ENCODE assay signal across 8 cellular contexts in the genomic region with DNA sequence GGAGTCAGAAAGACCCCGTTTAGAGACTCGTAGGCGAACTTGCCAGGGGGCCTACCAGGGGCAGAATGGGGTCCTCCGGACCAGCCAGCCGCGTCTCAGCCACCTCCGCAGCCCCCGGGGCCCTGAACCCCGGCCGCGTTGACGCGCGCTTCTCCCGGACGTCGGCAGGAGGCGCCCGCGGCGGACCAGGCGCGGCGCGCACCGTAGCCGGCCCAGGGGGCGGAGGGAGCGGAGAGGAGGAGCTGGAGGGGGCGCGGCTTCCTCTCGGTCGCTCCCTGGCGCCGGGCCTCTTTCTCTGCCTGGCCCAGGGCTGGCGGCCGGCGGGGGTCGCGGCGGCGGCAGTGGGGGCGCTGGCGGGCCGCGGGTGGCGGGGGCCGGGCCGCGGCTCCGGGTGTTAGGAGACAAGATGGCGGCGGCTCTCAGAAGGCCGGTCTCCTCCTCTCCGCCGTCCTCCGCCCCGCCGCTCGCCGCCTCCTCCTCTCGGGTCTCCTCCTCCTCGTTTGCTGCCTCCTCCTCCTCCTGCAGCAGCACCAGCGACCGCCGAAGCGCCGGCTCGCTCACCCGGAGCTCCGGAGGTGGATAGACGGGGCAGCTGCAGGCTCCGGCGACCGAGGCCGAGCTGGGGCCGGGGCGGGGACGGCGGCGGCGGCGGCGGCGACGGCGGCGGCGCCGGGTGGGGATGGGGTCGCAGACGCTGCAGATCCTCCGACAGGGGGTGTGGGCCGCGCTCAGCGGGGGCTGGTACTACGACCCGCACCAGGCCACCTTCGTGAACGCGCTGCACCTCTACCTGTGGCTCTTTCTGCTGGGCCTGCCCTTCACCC. TPM values are rescaled to one million over a fixed set of nuclear protein-coding genes. Genes with fewer than 3 reads are reported as not detected.
DNase-seq lines count a peak whose midpoint lies in the region; ATAC-seq and TF ChIP-seq lines count a peak whose summit lies in the region.

A gene (plus strand): TSS at position 288 of the 824 bp plus-strand sequence. CDS start 392 bp downstream, at position 680.

- peaks cover 6% of the 10 kb centered on the region; the same call in 1 of the 2 replicates for H3F3A ChIP-seq in PC-9 (ENCODE audit: insufficient read depth, low read depth)

- H3K4me1 ChIP-seq in PC-9 (replicated peaks; ENCODE audit: insufficient read depth) (peaks cover 15% of the 10 kb centered on the region), esophagus (ENCODE audit: control insufficient read depth in 2 of 2, insufficient read depth in 2 of 2, low read length in 1 of 2) (peaks cover 0 to 3% of the 10 kb centered on the region in 2 donors), muscle layer of colon (ENCODE audit: insufficient read depth, low read length) (peaks cover 30% of the 10 kb centered on the region)

- POLR2A ChIA-PET in PC-9 (lab: Charles Lee; ENCODE audit: unreplicated experiment), result interaction anchor here (0.5 to 1.0 kb wide), 3 partner anchors 92 to 250 kb away, joined by 3 to 4 read pairs (median 3); no protein-coding TSS in a partner anchor

- CTCF ChIA-PET in PC-9 (lab: Charles Lee), result interaction anchor here (0.6 to 0.8 kb wide), 5 partner anchors 21 to 297 kb away, joined by 3 to 14 read pairs (median 3); no protein-coding TSS in a partner anchor

- DNase-seq in DMS 273 treated with DMSO at 0.1 percent for 48 hours (lab: John Stamatoyannopoulos, UW) (peak; percentile 77), HuH-7.5 (ENCODE audit: low spot score) (peak; percentile 86), PC-9 (peak; percentile 73 to 91)
- DNase-seq in activated T-cell treated with anti-CD3 and anti-CD28 coated beads, Interleukin-2, amount 50 U/mL, for 1 hour, result peak; percentile 94
- DNase-seq in stimulated activated CD8-positive, alpha-beta memory T cell treated with anti-CD3 and anti-CD28 coated beads, Interleukin-7, amount 100 ng/mL, for 24 hours (ENCODE audit: low read depth), result peak; percentile 72

- H3K9me2 ChIP-seq in PC-9 (ENCODE audit: insufficient read depth), result no peaks in the 10 kb centered on the region

- H3K36me3 ChIP-seq in PC-9 (ENCODE audit: low read depth) (no peaks in the 10 kb centered on the region), esophagus (ENCODE audit: control insufficient read depth in 2 of 2, insufficient read depth in 2 of 2, low read length in 1 of 2) (no peaks in the 10 kb centered on the region), muscle layer of colon (ENCODE audit: insufficient read depth, low read length) (no peaks in the 10 kb centered on the region)

- H3K4me3 ChIP-seq in PC-9, result peak within 1 kb of the TSS; percentile 68
- peak within 1 kb of the TSS; percentile 87 to 97 for H3K4me3 ChIP-seq in esophagus (ENCODE audit: low read depth in 1 of 2, low read length in 2 of 2)
- H3K4me3 ChIP-seq in muscle layer of colon (ENCODE audit: low read depth in 1 of 2, low read length in 2 of 2), result peak within 1 kb of the TSS; percentile 89 to 98

- H3K79me2 ChIP-seq in PC-9 (ENCODE audit: low read depth), result peaks cover 43% of the 10 kb centered on the region

- H3K27ac ChIP-seq in PC-9, result peak within 1 kb of the TSS; percentile 68
- H3K27ac ChIP-seq in esophagus (ENCODE audit: low read depth in 2 of 2, low read length in 1 of 2), result peak within 1 kb of the TSS; percentile 91 to 97
- peak within 1 kb of the TSS; percentile 96 for H3K27ac ChIP-seq in muscle layer of colon (ENCODE audit: low read depth, low read length)

- peaks cover 19% of the 10 kb centered on the region for H4K20me1 ChIP-seq in PC-9 (ENCODE audit: insufficient read depth)

- TF ChIP-seq CTCF in PC-9 (conservative IDR thresholded peaks at IDR 0.05), result peak; percentile 77

- intact Hi-C loops in PC-9 (cut with micrococcal nuclease; ENCODE audit: unreplicated experiment), result loop anchor here (1.0 to 5.0 kb wide), 3 partner anchors 65 to 305 kb away; a partner anchor contains a TSS

- BruUV-seq in PC-9 (replicated peaks; lab: Mats Ljungman, UMichigan), result no TSS peak

- 0 to 1% methylated on average over 53 to 101 of the region's 101 CpGs for WGBS in esophagus, 2 donors

- ATAC-seq in GM21515 (IDR thresholded peaks at IDR 0.05; ENCODE audit: unreplicated experiment), result peak; percentile 72

- peak within 1 kb of the TSS; percentile 89 for H3K4me2 ChIP-seq in PC-9

- H3K9me3 ChIP-seq in PC-9 (ENCODE audit: insufficient read depth, low read depth) (no peaks in the 10 kb centered on the region), esophagus (ENCODE audit: control insufficient read depth in 2 of 2, insufficient read depth in 1 of 2, low read depth in 1 of 2, low read length in 1 of 2) (no peaks in the 10 kb centered on the region), muscle layer of colon (ENCODE audit: low read length) (no peaks in the 10 kb centered on the region)

- H3K9ac ChIP-seq in muscle layer of colon (ENCODE audit: low read length), result peak within 1 kb of the TSS; percentile 92

- H3K27me3 ChIP-seq in PC-9 (ENCODE audit: insufficient read depth, low read depth), result no peaks in the 10 kb centered on the region
- no peaks in the 10 kb centered on the region for H3K27me3 ChIP-seq in esophagus (ENCODE audit: control insufficient read depth in 1 of 2, insufficient read depth in 2 of 2, low read length in 2 of 2)
- H3K27me3 ChIP-seq in muscle layer of colon (ENCODE audit: control insufficient read depth in 1 of 2, insufficient read depth in 2 of 2, low read length in 2 of 2), result no peaks in the 10 kb centered on the region

- H2AFZ ChIP-seq in PC-9, result peak within 1 kb of the TSS; percentile 96

RNA-seq across cellular contexts. Expression of the gene that starts here (rescaled TPM):
- total RNA-seq in PC-9 (2021), result 37.6 and 67.8 TPM in 2 replicates
- polyA plus RNA-seq in esophagus, result 1 to 10 TPM; 3.9 to 4.1 TPM

Comparison
In these comparisons a context has a peak if more than half of its experiments do, and no peak if none do; other contexts are left out.
1. Peak in every context shown above with its lines: DNase-seq, ATAC-seq, H3K4me3 ChIP-seq and H3K27ac ChIP-seq.